Comparison of ENCODE assay signal across 8 cellular contexts in genomic region chr18:63138469-63139340, GRCh38.
DNase-seq lines count a peak whose midpoint lies in the region; ATAC-seq and TF ChIP-seq lines count a peak whose summit lies in the region.

No MANE protein-coding gene starts in this region.

- H3K36me3 ChIP-seq in parathyroid adenoma (ENCODE audit: control insufficient read depth, insufficient read depth, low read length) = no peaks in the 10 kb centered on the region

- peaks cover 52% of the 10 kb centered on the region for H3K4me1 Mint-ChIP-seq in activated naive CD8-positive, alpha-beta T cell treated with anti-CD3 and anti-CD28 coated beads for 36 hours

- no peaks in the 10 kb centered on the region for H3K27me3 Mint-ChIP-seq in activated naive CD8-positive, alpha-beta T cell treated with anti-CD3 and anti-CD28 coated beads for 36 hours

- H3K27me3 ChIP-seq in parathyroid adenoma (ENCODE audit: control insufficient read depth, insufficient read depth, low read length) = no peaks in the 10 kb centered on the region

- CTCF ChIA-PET in GM10248 (lab: Yijun Ruan, JAX) = interaction anchor here (1.1 to 11.7 kb wide), 10 partner anchors 9 to 301 kb away, joined by 3 to 172 read pairs (median 4); partner anchors contain the start of gene BCL2

- no peak overlapping the region for H3K4me3 ChIP-seq in parathyroid adenoma (ENCODE audit: low read depth, low read length)

- DNase-seq in GM10248 (ENCODE audit: extremely low spot score) (peak; percentile 51), KG1 (lab: John Stamatoyannopoulos, UW) (no peak), hepatic stellate cell (ENCODE audit: low spot score) (no peak), NCI-H774 (lab: John Stamatoyannopoulos, UW) (no peak)
- DNase-seq in activated naive CD8-positive, alpha-beta T cell treated with anti-CD3 and anti-CD28 coated beads for 36 hours = peak; percentile 28

- H2AFZ ChIP-seq in parathyroid adenoma = peak overlapping the region; percentile 9

- H3K9me3 Mint-ChIP-seq in activated naive CD8-positive, alpha-beta T cell treated with anti-CD3 and anti-CD28 coated beads for 36 hours = peaks cover 7% of the 10 kb centered on the region

- H3K79me2 ChIP-seq in parathyroid adenoma = peaks cover 7% of the 10 kb centered on the region

- no peak for TF ChIP-seq CTCF in GM10248 (IDR thresholded peaks at IDR 0.05; ENCODE audit: control extremely low read depth, extremely low read depth, low read depth, missing control alignments)
- no peak for TF ChIP-seq CTCF in parathyroid adenoma (IDR thresholded peaks at IDR 0.05)

- peak overlapping the region; percentile 85 for H3K27ac Mint-ChIP-seq in activated naive CD8-positive, alpha-beta T cell treated with anti-CD3 and anti-CD28 coated beads for 36 hours

- H3K4me2 ChIP-seq in parathyroid adenoma (ENCODE audit: low read length) = peak overlapping the region; percentile 24

- H3K36me3 Mint-ChIP-seq in activated naive CD8-positive, alpha-beta T cell treated with anti-CD3 and anti-CD28 coated beads for 36 hours = peaks cover 48% of the 10 kb centered on the region

- POLR2A ChIA-PET in GM10248 (lab: Yijun Ruan, JAX) = no interaction called here

- no peak overlapping the region for H3K27ac ChIP-seq in parathyroid adenoma

- peaks cover 9% of the 10 kb centered on the region for H3K4me1 ChIP-seq in parathyroid adenoma

- H3K9ac ChIP-seq in parathyroid adenoma = no peak overlapping the region

- peak overlapping the region; percentile 71 for H3K4me3 Mint-ChIP-seq in activated naive CD8-positive, alpha-beta T cell treated with anti-CD3 and anti-CD28 coated beads for 36 hours

- no peaks in the 10 kb centered on the region for H3K9me3 ChIP-seq in parathyroid adenoma (ENCODE audit: control insufficient read depth, low read length)

- ATAC-seq in GM19438 (IDR thresholded peaks at IDR 0.05; ENCODE audit: low read depth, unreplicated experiment) = peak; percentile 59
- ATAC-seq in HG03439 (IDR thresholded peaks at IDR 0.05; ENCODE audit: unreplicated experiment) = peak; percentile 44

Comparison
In these comparisons a context has a peak if more than half of its experiments do, and no peak if none do; other contexts are left out.
1. DNase-seq: peak in GM10248 (single experiment) and activated naive CD8-positive, alpha-beta T cell treated with anti-CD3 and anti-CD28 coated beads for 36 hours (single experiment); none in KG1 (single experiment), hepatic stellate cell (single experiment) and NCI-H774 (single experiment).